33 cellular contexts compared by ENCODE assay signal in genomic region chr12:88026196-88026595, GRCh38. TPM values are rescaled to one million over a fixed set of nuclear protein-coding genes. Genes with fewer than 3 reads are reported as not detected.
"Had no signal": no experiment of that assay in that cellular context is flagged by ENCODE, and none has a peak within 500 bp of the region (broad histone marks: within the 10 kb centered on the region; RNA-seq: fewer than 3 reads in every experiment).

No MANE protein-coding gene starts in this region.

- FAIRE-seq: astrocyte had no signal

- H3K36me3 ChIP-seq: brain microvascular endothelial cell, cardiac muscle cell, esophagus muscularis mucosa, gastroesophageal sphincter, heart right ventricle, WERI-Rb-1 had no signal

- DNase-seq: activated B cell treated with CpG ODN at 0.5 μM for 24 hours; activated CD4-positive, alpha-beta T cell treated with anti-CD3 and anti-CD28 coated beads for 48 hours; activated CD4-positive, alpha-beta T cell treated with anti-CD3 and anti-CD28 coated beads, Interleukin-2, amount 50 U/mL, for 1 hour; activated CD4-positive, alpha-beta T cell treated with anti-CD3 and anti-CD28 coated beads, Interleukin-2, amount 50 U/mL, for 48 hours; activated CD8-positive, alpha-beta memory T cell treated with anti-CD3 and anti-CD28 coated beads for 24 hours; activated CD8-positive, alpha-beta T cell treated with anti-CD3 and anti-CD28 coated beads for 36 hours; activated effector memory CD4-positive, alpha-beta T cell treated with Interleukin-2 at 50 U/mL for 16 hours; activated gamma-delta T cell treated with Interleukin-2 at 50 U/mL for 16 hours; activated naive CD4-positive, alpha-beta T cell treated with anti-CD3 and anti-CD28 coated beads, Interleukin-2, amount 50 U/mL, for 16 hours; activated naive CD4-positive, alpha-beta T cell treated with Interleukin-2 at 50 U/mL for 16 hours; activated T-cell treated with anti-CD3 and anti-CD28 coated beads, Interleukin-2, amount 50 U/mL, for 4 hours; amniotic stem cell; anterior cingulate cortex; brain microvascular endothelial cell; central memory CD4-positive, alpha-beta T cell; cerebellar nuclear complex; dorsolateral prefrontal cortex; effector memory CD4-positive, alpha-beta T cell; endodermal cell; erythroblast; foreskin melanocyte; heart right ventricle; T-helper 1 cell; T-helper 17 cell; T1000; WERI-Rb-1 had no signal

- H3K4me1 ChIP-seq: esophagus muscularis mucosa, gastroesophageal sphincter, heart right ventricle had no signal

- H3K27me3 ChIP-seq: brain microvascular endothelial cell, cardiac muscle cell, dorsolateral prefrontal cortex, esophagus muscularis mucosa, gastroesophageal sphincter had no signal

- H3K9me3 ChIP-seq: esophagus muscularis mucosa, gastroesophageal sphincter, heart right ventricle had no signal

- H3K4me3 ChIP-seq: cardiac muscle cell, coronary artery, dorsolateral prefrontal cortex, esophagus muscularis mucosa, gastroesophageal sphincter, heart right ventricle had no signal

- H3K27ac ChIP-seq: brain microvascular endothelial cell, cardiac muscle cell, coronary artery, dorsolateral prefrontal cortex, esophagus muscularis mucosa, gastroesophageal sphincter, heart right ventricle, WERI-Rb-1 had no signal

- ATAC-seq: activated CD4-positive, CD25-positive, alpha-beta regulatory T cell treated with anti-CD3 and anti-CD28 coated beads, Interleukin-2, amount 50 U/mL, for 24 hours; activated CD8-positive, alpha-beta T cell treated with anti-CD3 and anti-CD28 coated beads for 36 hours; activated T-cell treated with anti-CD3 and anti-CD28 coated beads, Interleukin-2, amount 50 U/mL, for 4 hours; activated T-helper 17 cell treated with anti-CD3 and anti-CD28 coated beads, Interleukin-2, amount 50 U/mL, for 72 hours; gastroesophageal sphincter; heart right ventricle; T-helper 17 cell had no signal

RNA-seq across cellular contexts. Expression of gene C12orf50, which starts 3.0 kb away (rescaled TPM):
- total RNA-seq: activated CD8-positive, alpha-beta T cell treated with anti-CD3 and anti-CD28 coated beads for 36 hours; activated T-cell treated with anti-CD3 and anti-CD28 coated beads, Interleukin-2, amount 50 U/mL, for 4 hours; astrocyte; cardiac muscle cell; esophagus muscularis mucosa; gastroesophageal sphincter had no signal
